Comparison of ENCODE assay signal across 20 cellular contexts in genomic region chr10:3002304-3002703, GRCh38.
A peak's percentile ranks its signal among the peaks of the same experiment; 100 is the strongest.
DNase-seq lines count a peak whose midpoint lies in the region; ATAC-seq and TF ChIP-seq lines count a peak whose summit lies in the region.
"Had no signal": no experiment of that assay in that cellular context is flagged by ENCODE, and none has a peak within 500 bp of the region (broad histone marks: within the 10 kb centered on the region; RNA-seq: fewer than 3 reads in every experiment).

No MANE protein-coding gene starts in this region.

- H3K27ac Mint-ChIP-seq in glutamatergic neuron (ENCODE audit: unreplicated experiment) = no peak overlapping the region
- H3K27ac Mint-ChIP-seq: activated naive CD8-positive, alpha-beta T cell treated with anti-CD3 and anti-CD28 coated beads, Interleukin-2, amount 10 ng/mL, durations not matched to agents 7 days and 5 days; CD4-positive, alpha-beta memory T cell; naive B cell had no signal

- H3K36me3 Mint-ChIP-seq in glutamatergic neuron (ENCODE audit: unreplicated experiment) = peaks cover 10% of the 10 kb centered on the region
- H3K36me3 Mint-ChIP-seq: activated naive CD8-positive, alpha-beta T cell treated with anti-CD3 and anti-CD28 coated beads, Interleukin-2, amount 10 ng/mL, durations not matched to agents 7 days and 5 days; CD4-positive, alpha-beta memory T cell; naive B cell had no signal

- ATAC-seq in GM21390 (IDR thresholded peaks at IDR 0.05; ENCODE audit: unreplicated experiment) = peak; percentile 79
- peak; percentile 51 for ATAC-seq in HG03565 (IDR thresholded peaks at IDR 0.05; ENCODE audit: unreplicated experiment)
- ATAC-seq: gastroesophageal sphincter had no signal

- no peak overlapping the region for H3K4me3 Mint-ChIP-seq in glutamatergic neuron (ENCODE audit: unreplicated experiment)
- H3K4me3 Mint-ChIP-seq: activated naive CD8-positive, alpha-beta T cell treated with anti-CD3 and anti-CD28 coated beads, Interleukin-2, amount 10 ng/mL, durations not matched to agents 7 days and 5 days; CD4-positive, alpha-beta memory T cell had no signal

- TF ChIP-seq CTCF in glutamatergic neuron (IDR thresholded peaks at IDR 0.05; ENCODE audit: partially characterized antibody, unreplicated experiment) = no peak

- peaks cover 5% of the 10 kb centered on the region for H3K27me3 Mint-ChIP-seq in glutamatergic neuron (ENCODE audit: unreplicated experiment)

- peak; percentile 14 for DNase-seq in stimulated activated CD4-positive, alpha-beta T cell treated with anti-CD3 and anti-CD28 coated beads, Interleukin-15, amount 100 ng/mL, for 24 hours
- DNase-seq in stimulated activated CD4-positive, alpha-beta T cell treated with anti-CD3 and anti-CD28 coated beads, Interleukin-2, amount 100 ng/mL, for 48 hours = no peak
- DNase-seq in glutamatergic neuron (no peak), HPDE6-E6E7 (ENCODE audit: extremely low spot score) (no peak), ecto neural progenitor cell (ENCODE audit: low spot score) (no peak)
- DNase-seq: activated naive CD8-positive, alpha-beta T cell treated with anti-CD3 and anti-CD28 coated beads, Interleukin-2, amount 10 ng/mL, durations not matched to agents 7 days and 5 days; caudate nucleus; CD4-positive, alpha-beta memory T cell; DMS 273 treated with DMSO at 0.1 percent for 48 hours; left ventricle myocardium inferior; naive B cell; NCI-H2029 treated with DMSO at 0.1 percent for 48 hours; NCI-H2227 treated with DMSO at 0.1 percent for 48 hours; NCI-H748 treated with DMSO at 0.1 percent for 48 hours; occipital lobe; stimulated activated naive CD4-positive, alpha-beta T cell treated with Interleukin-2 at 50 U/mL for 16 hours; WERI-Rb-1 had no signal

- peaks cover 1% of the 10 kb centered on the region for H3K9me3 Mint-ChIP-seq in glutamatergic neuron (ENCODE audit: unreplicated experiment)

- no peaks in the 10 kb centered on the region for H3K4me1 Mint-ChIP-seq in glutamatergic neuron (ENCODE audit: low read depth, unreplicated experiment)
